In genomic region chr12:109476807-109477184, GRCh38 we compare ENCODE assay signal across 8 cellular contexts. TPM values are rescaled to one million over a fixed set of nuclear protein-coding genes. Genes with fewer than 3 reads are reported as not detected.
DNase-seq lines count a peak whose midpoint lies in the region; TF ChIP-seq lines count a peak whose summit lies in the region.

No MANE protein-coding gene starts in this region.

- in situ Hi-C loops in GM13976 (cut with MboI; ENCODE audit: low sequenced_read_pairs, unreplicated experiment) = no loop called here

- peak overlapping the region; percentile 99 for H3K27ac Mint-ChIP-seq in osteocyte (ENCODE audit: unreplicated experiment)

- H3K27me3 ChIP-seq in OCI-LY3 (ENCODE audit: low read depth, low read length) = no peaks in the 10 kb centered on the region

- H3K27me3 Mint-ChIP-seq in osteocyte (ENCODE audit: unreplicated experiment) = no peaks in the 10 kb centered on the region

- H3K27ac ChIP-seq in OCI-LY3 (ENCODE audit: low read length) = peak overlapping the region; percentile 67; the same call in 1 of the 2 replicates

- peak overlapping the region; percentile 96 for H2AFZ ChIP-seq in OCI-LY3 (ENCODE audit: low read depth, low read length)

- H3K9me3 ChIP-seq in OCI-LY3 (ENCODE audit: insufficient read depth, low read length) = no peaks in the 10 kb centered on the region

- H3K4me3 Mint-ChIP-seq in osteocyte (ENCODE audit: unreplicated experiment) = peak overlapping the region; percentile 97

- no peaks in the 10 kb centered on the region for H3K36me3 Mint-ChIP-seq in osteocyte (ENCODE audit: unreplicated experiment)

- H3K4me3 ChIP-seq in OCI-LY3 (ENCODE audit: low read length) (peak overlapping the region; percentile 87), epithelial cell of proximal tubule (ENCODE audit: low read depth, low read length) (peak overlapping the region; percentile 80)

- H3K4me2 ChIP-seq in OCI-LY3 (ENCODE audit: low read length) = peak overlapping the region; percentile 96

- H3K9me3 Mint-ChIP-seq in osteocyte (ENCODE audit: unreplicated experiment) = no peaks in the 10 kb centered on the region

- peaks cover 66% of the 10 kb centered on the region for H3K79me2 ChIP-seq in OCI-LY3 (ENCODE audit: low read length)

- H4K20me1 ChIP-seq in OCI-LY3 (ENCODE audit: insufficient read depth, low read length) = no peaks in the 10 kb centered on the region

- peaks cover 34% of the 10 kb centered on the region for H3K4me1 Mint-ChIP-seq in osteocyte (ENCODE audit: unreplicated experiment)

- peaks cover 18% of the 10 kb centered on the region for H3K4me1 ChIP-seq in OCI-LY3 (ENCODE audit: low read length)

- peak overlapping the region; percentile 87 for H3K9ac ChIP-seq in OCI-LY3 (ENCODE audit: low read length)

- H3K36me3 ChIP-seq in OCI-LY3 (replicated peaks; ENCODE audit: low read depth, low read length) = no peaks in the 10 kb centered on the region

- TF ChIP-seq CTCF in GM13976 (IDR thresholded peaks at IDR 0.05; ENCODE audit: borderline replicate concordance, control extremely low read depth, extremely low read depth, insufficient read depth, missing control alignments) (no peak), OCI-LY3 (IDR thresholded peaks at IDR 0.05; ENCODE audit: low read depth, low read length) (no peak), epithelial cell of proximal tubule (conservative IDR thresholded peaks at IDR 0.05; ENCODE audit: low read depth, low read length) (no peak), osteocyte (IDR thresholded peaks at IDR 0.05) (no peak)

- DNase-seq in GM13976 (ENCODE audit: low spot score) = peak; percentile 43
- no peak for DNase-seq in epithelial cell of proximal tubule (ENCODE audit: low read depth)
- no peak for DNase-seq in osteocyte (ENCODE audit: extremely low spot score, unreplicated experiment)
- DNase-seq in NCI-H2196 treated with DMSO at 0.1 percent for 48 hours (lab: John Stamatoyannopoulos, UW; ENCODE audit: unreplicated experiment) = no peak
- DNase-seq in mucosa of gallbladder (ENCODE audit: low spot score) = no peak
- no peak for DNase-seq in DMS 273 treated with DMSO at 0.1 percent for 48 hours (lab: John Stamatoyannopoulos, UW)
- DNase-seq in hypothalamus (lab: John Stamatoyannopoulos, UW) = no peak

RNA-seq across cellular contexts. Expression of gene KCTD10, which starts 0.3 kb away (rescaled TPM):
- 38.1 and 43.8 TPM in 2 replicates for total RNA-seq in epithelial cell of proximal tubule
- total RNA-seq in osteocyte = 43.1 and 43.5 TPM in 2 replicates
- total RNA-seq in mucosa of gallbladder = 58.1 TPM

RNA-seq across cellular contexts. Expression of gene UBE3B, which starts 0.6 kb away (rescaled TPM):
- total RNA-seq in epithelial cell of proximal tubule = 26.6 and 40.3 TPM in 2 replicates
- 33.0 and 37.0 TPM in 2 replicates for total RNA-seq in osteocyte
- 48.5 TPM for total RNA-seq in mucosa of gallbladder
